Comparison of ENCODE assay signal across 10 cellular contexts in the genomic region with DNA sequence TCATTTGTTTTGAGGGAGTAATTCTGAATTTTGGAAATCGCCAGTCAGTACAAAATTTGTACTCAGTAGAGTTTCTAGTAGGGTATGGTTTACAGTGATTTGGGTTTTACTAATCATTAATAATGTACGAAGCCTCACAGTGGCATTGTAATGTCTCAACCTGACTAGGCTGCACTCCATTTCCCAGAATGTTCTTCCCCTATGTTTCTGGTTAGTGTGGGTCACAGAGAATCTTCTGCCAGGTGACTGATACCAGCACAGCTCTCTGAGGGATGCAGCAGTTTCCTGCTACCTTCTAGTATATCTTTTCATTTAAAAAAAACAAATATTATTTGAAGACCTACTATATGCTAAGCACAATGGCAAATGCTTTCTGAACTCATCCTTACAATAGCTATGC.
DNase-seq lines count a peak whose midpoint lies in the region; ATAC-seq and TF ChIP-seq lines count a peak whose summit lies in the region.
"Had no signal": no experiment of that assay in that cellular context is flagged by ENCODE, and none has a peak within 500 bp of the region (broad histone marks: within the 10 kb centered on the region; RNA-seq: fewer than 3 reads in every experiment).

No MANE protein-coding gene starts in this region.

- H3K27me3 Mint-ChIP-seq in activated CD4-positive, alpha-beta T cell treated with anti-CD3 and anti-CD28 coated beads for 36 hours, result peaks cover 6% of the 10 kb centered on the region
- H3K27me3 Mint-ChIP-seq in activated T-helper 1 cell treated with anti-CD3 and anti-CD28 coated beads, Interleukin-12 subunit alpha, Interleukin-12 subunit beta, Interleukin-2, Interleukin-4 antibody, amounts not matched to agents 30 ng/mL and 10 ng/mL and 1 ng/mL, durations not matched to agents 14 hours and 24 hours and 36 hours (ENCODE audit: insufficient read depth), result no peaks in the 10 kb centered on the region

- no peak overlapping the region for H3K23ac ChIP-seq in trophoblast cell (ENCODE audit: low read length)

- peaks cover 15% of the 10 kb centered on the region for H3K79me1 ChIP-seq in trophoblast cell (ENCODE audit: low read length)

- no peaks in the 10 kb centered on the region for H3K36me3 Mint-ChIP-seq in activated CD4-positive, alpha-beta T cell treated with anti-CD3 and anti-CD28 coated beads for 36 hours (ENCODE audit: low read depth)
- H3K36me3 Mint-ChIP-seq in activated T-helper 1 cell treated with anti-CD3 and anti-CD28 coated beads, Interleukin-12 subunit alpha, Interleukin-12 subunit beta, Interleukin-2, Interleukin-4 antibody, amounts not matched to agents 30 ng/mL and 10 ng/mL and 1 ng/mL, durations not matched to agents 14 hours and 24 hours and 36 hours (ENCODE audit: low read depth), result peaks cover 4% of the 10 kb centered on the region

- no peak overlapping the region for H4K12ac ChIP-seq in trophoblast cell (ENCODE audit: low read depth, low read length)

- H3K36me3 ChIP-seq in trophoblast cell (ENCODE audit: control insufficient read depth in 1 of 2, insufficient read depth in 2 of 2, low read length in 2 of 2) (peaks cover 3 to 4% of the 10 kb centered on the region in 2 experiments), BE2C (no peaks in the 10 kb centered on the region)

- H3K4me1 Mint-ChIP-seq in activated CD4-positive, alpha-beta T cell treated with anti-CD3 and anti-CD28 coated beads for 36 hours, result peaks cover 47% of the 10 kb centered on the region
- peaks cover 62% of the 10 kb centered on the region for H3K4me1 Mint-ChIP-seq in activated T-helper 1 cell treated with anti-CD3 and anti-CD28 coated beads, Interleukin-12 subunit alpha, Interleukin-12 subunit beta, Interleukin-2, Interleukin-4 antibody, amounts not matched to agents 30 ng/mL and 10 ng/mL and 1 ng/mL, durations not matched to agents 14 hours and 24 hours and 36 hours (ENCODE audit: low read depth)

- H3K9ac ChIP-seq in trophoblast cell (ENCODE audit: low read length), result no peak overlapping the region

- H3K9me3 Mint-ChIP-seq in activated CD4-positive, alpha-beta T cell treated with anti-CD3 and anti-CD28 coated beads for 36 hours (ENCODE audit: low read depth), result peaks cover 2% of the 10 kb centered on the region
- H3K9me3 Mint-ChIP-seq in activated T-helper 1 cell treated with anti-CD3 and anti-CD28 coated beads, Interleukin-12 subunit alpha, Interleukin-12 subunit beta, Interleukin-2, Interleukin-4 antibody, amounts not matched to agents 30 ng/mL and 10 ng/mL and 1 ng/mL, durations not matched to agents 14 hours and 24 hours and 36 hours, result peaks cover 9% of the 10 kb centered on the region

- no peak overlapping the region for H2BK5ac ChIP-seq in trophoblast cell (ENCODE audit: low read depth, low read length, poor library complexity)

- H2AFZ ChIP-seq in trophoblast cell (ENCODE audit: insufficient read depth, low read length, poor library complexity), result no peak overlapping the region

- no peak overlapping the region for H3K18ac ChIP-seq in trophoblast cell (ENCODE audit: low read length)

- H3K14ac ChIP-seq in trophoblast cell (ENCODE audit: low read length), result no peak overlapping the region

- POLR2A ChIA-PET in activated CD4-positive, alpha-beta T cell treated with anti-CD3 and anti-CD28 coated beads for 36 hours (lab: Charles Lee), result interaction anchor here (0.6 to 1.8 kb wide), 3 partner anchors 11 to 32 kb away, joined by 4 to 13 read pairs (median 6); no protein-coding TSS in a partner anchor

- no peak overlapping the region for H3K4me2 ChIP-seq in trophoblast cell (ENCODE audit: low read length)

- intact Hi-C loops in activated CD4-positive, alpha-beta T cell treated with anti-CD3 and anti-CD28 coated beads for 36 hours (cut with DNase I, micrococcal nuclease), result loop anchor here in 1 of 2 experiments (5.0 to 10.0 kb wide), 2 partner anchors 129 to 1126 kb away; partner anchors contain the start of gene KCTD3
- intact Hi-C loops in activated T-helper 1 cell treated with anti-CD3 and anti-CD28 coated beads, Interleukin-12 subunit alpha, Interleukin-12 subunit beta, Interleukin-2, Interleukin-4 antibody, amounts not matched to agents 30 ng/mL and 10 ng/mL and 1 ng/mL, durations not matched to agents 14 hours and 24 hours and 36 hours (cut with micrococcal nuclease), result loop anchor here (2.0 kb wide), 2 partner anchors 42 to 106 kb away; no protein-coding TSS in a partner anchor

- H3K4me3 Mint-ChIP-seq in activated CD4-positive, alpha-beta T cell treated with anti-CD3 and anti-CD28 coated beads for 36 hours, result peak overlapping the region; percentile 67
- peak overlapping the region; percentile 66 for H3K4me3 Mint-ChIP-seq in activated T-helper 1 cell treated with anti-CD3 and anti-CD28 coated beads, Interleukin-12 subunit alpha, Interleukin-12 subunit beta, Interleukin-2, Interleukin-4 antibody, amounts not matched to agents 30 ng/mL and 10 ng/mL and 1 ng/mL, durations not matched to agents 14 hours and 24 hours and 36 hours

- DNase-seq in activated CD4-positive, alpha-beta T cell treated with anti-CD3 and anti-CD28 coated beads for 36 hours, result peak; percentile 21
- no peak for DNase-seq in activated CD4-positive, alpha-beta T cell treated with anti-CD3 and anti-CD28 coated beads, Interleukin-2, amount 50 U/mL, for 4 hours
- no peak for DNase-seq in activated T-helper 1 cell treated with anti-CD3 and anti-CD28 coated beads, Interleukin-12 subunit alpha, Interleukin-12 subunit beta, Interleukin-2, Interleukin-4 antibody, amounts not matched to agents 30 ng/mL and 10 ng/mL and 1 ng/mL, durations not matched to agents 14 hours and 24 hours and 36 hours (ENCODE audit: low spot score)
- DNase-seq in trophoblast cell (peak; percentile 26 to 48), BE2C (no peak), SKM-1 (lab: John Stamatoyannopoulos, UW; ENCODE audit: unreplicated experiment) (no peak)
- DNase-seq: activated CD8-positive, alpha-beta memory T cell treated with anti-CD3 and anti-CD28 coated beads, Interleukin-2, amount 50 U/mL, for 48 hours; NCI-H2107 had no signal

- peak overlapping the region; percentile 96 for H3K27ac Mint-ChIP-seq in activated CD4-positive, alpha-beta T cell treated with anti-CD3 and anti-CD28 coated beads for 36 hours
- H3K27ac Mint-ChIP-seq in activated T-helper 1 cell treated with anti-CD3 and anti-CD28 coated beads, Interleukin-12 subunit alpha, Interleukin-12 subunit beta, Interleukin-2, Interleukin-4 antibody, amounts not matched to agents 30 ng/mL and 10 ng/mL and 1 ng/mL, durations not matched to agents 14 hours and 24 hours and 36 hours, result peak overlapping the region; percentile 95

- H3K4me3 ChIP-seq in trophoblast cell (ENCODE audit: low read depth, low read length) (no peak overlapping the region), BE2C (ENCODE audit: low read depth, low read length) (no peak overlapping the region)

- TF ChIP-seq CTCF in BE2C (IDR thresholded peaks at IDR 0.05; ENCODE audit: low read depth, low read length), result no peak

- H4K8ac ChIP-seq in trophoblast cell (ENCODE audit: low read depth, low read length), result no peak overlapping the region

- H3K9me3 ChIP-seq in trophoblast cell (ENCODE audit: insufficient read depth, low read depth, low read length) (no peaks in the 10 kb centered on the region), BE2C (no peaks in the 10 kb centered on the region)

- H3K4me1 ChIP-seq in trophoblast cell (ENCODE audit: control insufficient read depth in 1 of 2, insufficient read depth in 2 of 2, low read length in 2 of 2), result peaks cover 9 to 14% of the 10 kb centered on the region in 2 experiments
- no peaks in the 10 kb centered on the region for H3K4me1 ChIP-seq in BE2C

- H2BK120ac ChIP-seq in trophoblast cell (ENCODE audit: insufficient read depth, low read length, poor library complexity), result no peak overlapping the region

- peak; percentile 20 for ATAC-seq in activated CD4-positive, alpha-beta T cell treated with anti-CD3 and anti-CD28 coated beads for 36 hours
- peak; percentile 45 for ATAC-seq in HG02943 (IDR thresholded peaks at IDR 0.05; ENCODE audit: low read depth, unreplicated experiment)
- no peak for ATAC-seq in GM21447 (IDR thresholded peaks at IDR 0.05; ENCODE audit: unreplicated experiment)

- WGBS in trophoblast cell (ENCODE audit: extremely low coverage, insufficient coverage, insufficient read length), result no CpG with 5 or more reads among the region's 2 CpGs

- no peak overlapping the region for H3K4ac ChIP-seq in trophoblast cell (ENCODE audit: low read depth, low read length)

- H4K91ac ChIP-seq in trophoblast cell (ENCODE audit: low read depth, low read length), result no peak overlapping the region

- CTCF ChIA-PET in activated CD4-positive, alpha-beta T cell treated with anti-CD3 and anti-CD28 coated beads for 36 hours (lab: Charles Lee), result interaction anchor here (0.7 to 1.6 kb wide), 6 partner anchors 9 to 110 kb away, joined by 3 to 8 read pairs (median 4); no protein-coding TSS in a partner anchor

- H3K27me3 ChIP-seq in trophoblast cell (ENCODE audit: insufficient read depth, low read length) (no peaks in the 10 kb centered on the region), BE2C (peaks cover 3% of the 10 kb centered on the region)

- H3K27ac ChIP-seq in trophoblast cell (ENCODE audit: low read depth, low read length), result peak overlapping the region; percentile 67

- no peak overlapping the region for H2BK12ac ChIP-seq in trophoblast cell (ENCODE audit: low read length)

- H2AK5ac ChIP-seq in trophoblast cell (ENCODE audit: low read length), result no peak overlapping the region

- peaks cover 3% of the 10 kb centered on the region for H3K79me2 ChIP-seq in trophoblast cell (ENCODE audit: control insufficient read depth, insufficient read depth, low read length, poor library complexity)

Comparison
In these comparisons a context has a peak if more than half of its experiments do, and no peak if none do; other contexts are left out.
1. DNase-seq: peak in activated CD4-positive, alpha-beta T cell treated with anti-CD3 and anti-CD28 coated beads for 36 hours (single experiment) and trophoblast cell (2 of 2); none in activated CD4-positive, alpha-beta T cell treated with anti-CD3 and anti-CD28 coated beads, Interleukin-2, amount 50 U/mL, for 4 hours (0 of 2), activated T-helper 1 cell treated with anti-CD3 and anti-CD28 coated beads, Interleukin-12 subunit alpha, Interleukin-12 subunit beta, Interleukin-2, Interleukin-4 antibody, amounts not matched to agents 30 ng/mL and 10 ng/mL and 1 ng/mL, durations not matched to agents 14 hours and 24 hours and 36 hours (single experiment), BE2C (single experiment) and SKM-1 (single experiment).